Comparison of ENCODE assay signal across 15 cellular contexts in the genomic region with DNA sequence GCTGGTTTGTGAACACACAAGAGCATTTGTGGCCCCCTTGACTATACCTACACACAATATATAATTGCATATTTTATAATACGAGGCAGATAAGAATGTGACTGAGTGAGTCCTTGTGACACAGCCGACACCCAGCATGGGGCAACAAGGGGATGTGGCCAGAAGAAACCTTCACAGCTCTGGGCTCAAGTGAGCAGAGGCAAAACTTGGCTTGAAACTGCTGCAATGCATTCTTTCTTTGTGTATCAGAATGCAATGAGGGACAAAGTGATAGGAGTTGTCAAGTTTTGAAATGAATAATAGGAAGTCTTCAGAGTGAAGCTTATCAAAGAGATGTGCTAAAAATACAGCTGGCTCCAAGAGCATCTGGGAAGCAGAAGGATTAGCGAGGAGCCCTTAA.
DNase-seq lines count a peak whose midpoint lies in the region; ATAC-seq, FAIRE-seq and TF ChIP-seq lines count a peak whose summit lies in the region.
"Had no signal": no experiment of that assay in that cellular context is flagged by ENCODE, and none has a peak within 500 bp of the region (broad histone marks: within the 10 kb centered on the region; RNA-seq: fewer than 3 reads in every experiment).

No MANE protein-coding gene starts in this region.

- peaks cover 51% of the 10 kb centered on the region for H3K4me1 ChIP-seq in neural progenitor cell
- no peaks in the 10 kb centered on the region for H3K4me1 ChIP-seq in BE2C
- H3K4me1 ChIP-seq: BLaER1, Caco-2 had no signal

- no peaks in the 10 kb centered on the region for H3K79me2 ChIP-seq in neural progenitor cell (ENCODE audit: low read depth)

- TF ChIP-seq CTCF in bronchial epithelial cell (IDR thresholded peaks at IDR 0.05; ENCODE audit: insufficient read depth, low read length, severe bottlenecking) (no peak), neural progenitor cell (IDR thresholded peaks at IDR 0.05) (no peak), BE2C (IDR thresholded peaks at IDR 0.05; ENCODE audit: low read depth, low read length) (no peak)

- no peaks in the 10 kb centered on the region for H4K20me1 ChIP-seq in neural progenitor cell (ENCODE audit: low read depth)
- H4K20me1 ChIP-seq: BLaER1 had no signal

- H3K36me3 ChIP-seq in bronchial epithelial cell (ENCODE audit: control insufficient read depth, insufficient read depth, low read length): no peaks in the 10 kb centered on the region
- H3K36me3 ChIP-seq in neural progenitor cell: no peaks in the 10 kb centered on the region
- no peaks in the 10 kb centered on the region for H3K36me3 ChIP-seq in BE2C

- H3K27ac Mint-ChIP-seq in neural progenitor cell: no peak overlapping the region
- H3K27ac Mint-ChIP-seq: CD8-positive, alpha-beta memory T cell; HFFc6 had no signal

- H3K9me3 ChIP-seq in neural progenitor cell (ENCODE audit: low read depth): no peaks in the 10 kb centered on the region
- H3K9me3 ChIP-seq in BE2C: no peaks in the 10 kb centered on the region
- H3K9me3 ChIP-seq: BLaER1, Caco-2 had no signal

- intact Hi-C loops in left cardiac atrium (cut with DNase I): no loop called here

- no peak overlapping the region for H3K27ac ChIP-seq in neural progenitor cell
- H3K27ac ChIP-seq: BLaER1 had no signal

- H2AFZ ChIP-seq in neural progenitor cell (replicated peaks): no peak overlapping the region

- no peak overlapping the region for H3K4me3 ChIP-seq in bronchial epithelial cell (ENCODE audit: low read depth, low read length)
- no peak overlapping the region for H3K4me3 ChIP-seq in neural progenitor cell
- H3K4me3 ChIP-seq in BE2C (ENCODE audit: low read depth, low read length): no peak overlapping the region
- H3K4me3 ChIP-seq: BLaER1 had no signal

- H3K27me3 ChIP-seq in bronchial epithelial cell (ENCODE audit: control insufficient read depth, insufficient read depth, low read length): no peaks in the 10 kb centered on the region
- H3K27me3 ChIP-seq in neural progenitor cell: no peaks in the 10 kb centered on the region
- H3K27me3 ChIP-seq in BE2C: no peaks in the 10 kb centered on the region
- H3K27me3 ChIP-seq: BLaER1 had no signal

- peak; percentile 50 to 73 for ATAC-seq in left cardiac atrium
- no peak for ATAC-seq in GM21619 (IDR thresholded peaks at IDR 0.05; ENCODE audit: unreplicated experiment)
- no peak for ATAC-seq in HG02852 (IDR thresholded peaks at IDR 0.05; ENCODE audit: unreplicated experiment)
- ATAC-seq: HepG2 had no signal

- no peaks in the 10 kb centered on the region for H3K36me3 Mint-ChIP-seq in neural progenitor cell
- H3K36me3 Mint-ChIP-seq: CD8-positive, alpha-beta memory T cell had no signal

- H3K4me3 Mint-ChIP-seq in neural progenitor cell: no peak overlapping the region
- H3K4me3 Mint-ChIP-seq: CD8-positive, alpha-beta memory T cell; HFFc6 had no signal

- no peaks in the 10 kb centered on the region for H3K9me3 Mint-ChIP-seq in neural progenitor cell
- H3K9me3 Mint-ChIP-seq: HFFc6 had no signal

- DNase-seq in AG20443 (ENCODE audit: low spot score) (peak; percentile 31), bronchial epithelial cell (ENCODE audit: low read depth) (no peak), left cardiac atrium (no peak), neural progenitor cell (ENCODE audit: low spot score) (no peak), BE2C (no peak)
- DNase-seq: Caco-2; CD8-positive, alpha-beta memory T cell; HCEC 1CT; HFFc6 had no signal

- peaks cover 32% of the 10 kb centered on the region for H3K4me1 Mint-ChIP-seq in neural progenitor cell
- H3K4me1 Mint-ChIP-seq: CD8-positive, alpha-beta memory T cell had no signal

- no peak overlapping the region for H3K9ac ChIP-seq in neural progenitor cell
- H3K9ac ChIP-seq: BLaER1 had no signal

- H3K4me2 ChIP-seq in neural progenitor cell: peak overlapping the region; percentile 43
- H3K4me2 ChIP-seq: BLaER1 had no signal

- FAIRE-seq in bronchial epithelial cell (lab: Jason Lieb, UNC): peak; percentile 91
- FAIRE-seq: A204.1, HepG2, HTR-8/SVneo had no signal

- peaks cover 4% of the 10 kb centered on the region for H3K27me3 Mint-ChIP-seq in neural progenitor cell (ENCODE audit: insufficient read depth, low read depth)

- no peaks in the 10 kb centered on the region for H3F3A ChIP-seq in neural progenitor cell (ENCODE audit: low read depth)

Comparison
In these comparisons a context has a peak if more than half of its experiments do, and no peak if none do; other contexts are left out.
1. ATAC-seq: peak in left cardiac atrium (2 of 2); none in GM21619 (single experiment) and HG02852 (single experiment).